8 cellular contexts compared by ENCODE assay signal in the genomic region with DNA sequence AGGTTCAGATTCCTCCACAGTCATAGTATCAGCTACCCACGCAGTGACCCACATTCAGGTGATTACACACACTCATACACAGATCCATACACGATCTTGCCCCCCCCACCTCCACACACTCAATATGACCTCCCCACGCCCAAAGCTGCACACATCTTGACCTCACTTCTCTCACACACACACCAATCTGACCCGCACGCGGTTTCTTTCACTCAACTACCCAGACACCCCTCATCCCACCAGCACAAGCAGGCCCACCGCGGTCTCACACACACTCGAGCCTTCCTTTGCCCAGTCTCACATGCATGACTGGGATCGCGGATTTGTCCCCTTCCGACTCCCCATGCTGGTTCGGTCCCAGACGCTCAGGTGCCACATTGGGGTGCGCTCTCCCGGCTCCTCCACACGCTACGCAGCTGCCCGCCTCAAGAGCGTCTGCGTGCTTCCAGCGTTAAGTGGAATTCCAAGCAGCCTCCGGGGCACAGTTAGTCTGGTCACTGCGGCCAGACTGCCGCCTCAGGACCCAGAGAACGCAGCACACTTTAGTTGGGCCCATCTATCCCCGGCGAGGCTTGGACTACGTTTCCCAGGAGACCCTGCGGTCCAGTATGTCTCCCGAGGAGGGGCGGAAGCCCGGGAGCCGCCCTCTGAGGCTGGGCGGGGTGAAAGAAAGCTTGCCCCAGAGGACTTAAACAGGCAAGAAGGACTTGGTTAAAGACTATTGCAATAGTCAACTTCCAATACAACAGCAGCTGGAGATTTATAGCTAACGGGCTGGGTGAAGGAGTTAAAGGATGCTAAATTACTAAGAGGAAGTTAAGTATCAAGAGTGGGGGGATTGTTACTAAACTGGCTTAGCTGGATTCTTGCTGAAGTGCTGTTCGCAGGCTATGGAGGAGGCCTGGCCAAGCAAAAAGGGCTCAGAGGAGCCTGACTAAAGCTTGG. TPM values are rescaled to one million over a fixed set of nuclear protein-coding genes. Genes with fewer than 3 reads are reported as not detected.
A peak's percentile ranks its signal among the peaks of the same experiment; 100 is the strongest.
DNase-seq lines count a peak whose midpoint lies in the region; ATAC-seq, FAIRE-seq and TF ChIP-seq lines count a peak whose summit lies in the region.

No MANE protein-coding gene starts in this region.

- CTCF ChIA-PET in activated B cell treated with CpG ODN at 0.5 μM for 24 hours (lab: Charles Lee): interaction anchor here (0.9 to 1.3 kb wide), 3 partner anchors 11 to 77 kb away, joined by 3 to 4 read pairs (median 4); partner anchors contain the start of genes ZNF790 and ZNF850

- TF ChIP-seq POLR2A in GM18526 (IDR thresholded peaks at IDR 0.05; ENCODE audit: extremely low read depth, insufficient read length): peak; percentile 66

- no peak overlapping the region for H3K27ac Mint-ChIP-seq in activated B cell treated with CpG ODN at 0.5 μM for 24 hours

- peaks cover 9% of the 10 kb centered on the region for H3K4me1 Mint-ChIP-seq in activated B cell treated with CpG ODN at 0.5 μM for 24 hours

- TF ChIP-seq CTCF in activated B cell treated with CpG ODN at 0.5 μM for 24 hours (IDR thresholded peaks at IDR 0.05): no peak

- intact Hi-C loops in activated B cell treated with CpG ODN at 0.5 μM for 24 hours (cut with micrococcal nuclease): loop anchor here (1.0 to 5.0 kb wide), 15 partner anchors 12 to 635 kb away; partner anchors contain the start of genes ZFP14, ZNF146, ZNF260 and ZNF420

- peak; percentile 87 for DNase-seq in NCI-H2196 (lab: John Stamatoyannopoulos, UW; ENCODE audit: unreplicated experiment)
- peak; percentile 79 for DNase-seq in activated B cell treated with CpG ODN at 0.5 μM for 24 hours
- DNase-seq in central memory CD4-positive, alpha-beta T cell: peak; percentile 85
- peak; percentile 92 for DNase-seq in inferior parietal cortex (ENCODE audit: extremely low spot score)
- peak; percentile 69 for DNase-seq in smooth muscle cell of the brain vasculature (ENCODE audit: low read depth, low spot score)

- H3K36me3 Mint-ChIP-seq in activated B cell treated with CpG ODN at 0.5 μM for 24 hours (ENCODE audit: low read depth): peaks cover 40% of the 10 kb centered on the region

- H3K9me3 Mint-ChIP-seq in activated B cell treated with CpG ODN at 0.5 μM for 24 hours: peaks cover 2% of the 10 kb centered on the region

- no peak overlapping the region for H3K4me3 Mint-ChIP-seq in activated B cell treated with CpG ODN at 0.5 μM for 24 hours

- ATAC-seq in HG03066 (IDR thresholded peaks at IDR 0.05; ENCODE audit: low read depth, unreplicated experiment) (peak; percentile 77), activated B cell treated with CpG ODN at 0.5 μM for 24 hours (ENCODE audit: low read depth) (peak; percentile 89)

- FAIRE-seq in A204.1 (lab: Jason Lieb, UNC): peak; percentile 84

- no peaks in the 10 kb centered on the region for H3K27me3 Mint-ChIP-seq in activated B cell treated with CpG ODN at 0.5 μM for 24 hours

- POLR2A ChIA-PET in activated B cell treated with CpG ODN at 0.5 μM for 24 hours (lab: Charles Lee): interaction anchor here (0.6 to 2.8 kb wide), 31 partner anchors 9 to 1076 kb away, joined by 3 to 75 read pairs (median 5); partner anchors contain the start of genes CAPNS1, ZFP14, ZNF146 and ZNF260

RNA-seq across cellular contexts. Expression of gene ZNF345, which starts 0.7 kb away (rescaled TPM):
- total RNA-seq in activated B cell treated with CpG ODN at 0.5 μM for 24 hours: 7.8 and 9.5 TPM in 2 replicates

RNA-seq across cellular contexts. Expression of gene ZNF790, which starts 11.8 kb away (rescaled TPM):
- total RNA-seq in activated B cell treated with CpG ODN at 0.5 μM for 24 hours: 10.3 and 11.5 TPM in 2 replicates

Comparison
In these comparisons a context has a peak if more than half of its experiments do, and no peak if none do; other contexts are left out.
1. Peak in every context shown above with its lines: DNase-seq and ATAC-seq.